8 cellular contexts compared by ENCODE assay signal in genomic region chr19:19821366-19822147, GRCh38. TPM values are rescaled to one million over a fixed set of nuclear protein-coding genes. Genes with fewer than 3 reads are reported as not detected.
DNase-seq lines count a peak whose midpoint lies in the region; ATAC-seq lines count a peak whose summit lies in the region.

ZNF506 (minus strand) TSS chr19:19821750; CDS start chr19:19821603, 147 bp downstream.

- H3K4me1 ChIP-seq in rectal smooth muscle tissue (ENCODE audit: control insufficient read depth, insufficient read depth, low read length) (no peaks in the 10 kb centered on the region), aorta (ENCODE audit: control insufficient read depth in 1 of 2, insufficient read depth in 2 of 2, low read length in 2 of 2) (no peaks in the 10 kb centered on the region)

- no peaks in the 10 kb centered on the region for H3K27me3 ChIP-seq in rectal smooth muscle tissue (ENCODE audit: control insufficient read depth, insufficient read depth, low read length)
- no peaks in the 10 kb centered on the region for H3K27me3 ChIP-seq in aorta (ENCODE audit: control insufficient read depth in 1 of 2, insufficient read depth in 2 of 2, low read length in 1 of 2)

- peak; percentile 85 for ATAC-seq in HG02588 (IDR thresholded peaks at IDR 0.05; ENCODE audit: unreplicated experiment)
- peak; percentile 98 for ATAC-seq in aorta (ENCODE audit: low FRiP score)

- no peaks in the 10 kb centered on the region for H3K9me3 ChIP-seq in aorta (ENCODE audit: control insufficient read depth, low read length)

- DNase-seq in NCI-H1436 (lab: John Stamatoyannopoulos, UW) (peak; percentile 98), T-helper 22 cell (ENCODE audit: low read depth) (peak; percentile 94), astrocyte of the hippocampus (ENCODE audit: low read depth, low spot score) (peak; percentile 99), hepatic stellate cell (ENCODE audit: low spot score) (peak; percentile 95), aorta (peak; percentile 99)

- no peaks in the 10 kb centered on the region for H3K36me3 ChIP-seq in rectal smooth muscle tissue (ENCODE audit: control insufficient read depth, insufficient read depth, low read length)
- H3K36me3 ChIP-seq in aorta (ENCODE audit: control insufficient read depth in 1 of 2, insufficient read depth in 2 of 2, low read length in 1 of 2), result no peaks in the 10 kb centered on the region

- peak within 1 kb of the TSS; percentile 89 for H3K9ac ChIP-seq in rectal smooth muscle tissue (ENCODE audit: low read length)

- peak within 1 kb of the TSS; percentile 74; the same call in 1 of the 2 replicates for H3K4me3 ChIP-seq in GM08714 (ENCODE audit: low read length)
- peak within 1 kb of the TSS; percentile 90 for H3K4me3 ChIP-seq in rectal smooth muscle tissue (ENCODE audit: low read length)
- peak within 1 kb of the TSS; percentile 36 to 63 for H3K4me3 ChIP-seq in aorta (ENCODE audit: low read length in 2 of 2)

- intact Hi-C loops in aorta (cut with DNase I), result loop anchor here (2.0 to 10.0 kb wide), 6 partner anchors 41 to 157 kb away; partner anchors contain the start of genes ZNF14 (in 2 of the 2), ATP13A1 (in 1 of the 2), ZNF101 (in 1 of the 2) and ZNF253 (in 1 of the 2)

- H3K27ac ChIP-seq in rectal smooth muscle tissue (ENCODE audit: low read depth, low read length) (peak within 1 kb of the TSS; percentile 94), aorta (ENCODE audit: low read depth in 1 of 2, low read length in 2 of 2) (peak within 1 kb of the TSS; percentile 83 to 86)

- WGBS in aorta, 2 donors, result 0 to 1% methylated on average over 34 to 35 of the region's 35 CpGs

RNA-seq across cellular contexts. Expression of gene ZNF506, which starts in this region (rescaled TPM):
- total RNA-seq in aorta, result 10 to 100 TPM; 28.8 to 37.7 TPM
- 1 to 10 TPM; 4.1 to 7.8 TPM for polyA plus RNA-seq in aorta

Comparison
In these comparisons a context has a peak if more than half of its experiments do, and no peak if none do; other contexts are left out.
1. Peak in every context shown above with its lines: DNase-seq, ATAC-seq, H3K4me3 ChIP-seq and H3K27ac ChIP-seq.